8 cellular contexts compared by ENCODE assay signal in genomic region chr11:66843776-66844495, GRCh38. TPM values are rescaled to one million over a fixed set of nuclear protein-coding genes. Genes with fewer than 3 reads are reported as not detected.
A peak's percentile ranks its signal among the peaks of the same experiment; 100 is the strongest.
DNase-seq lines count a peak whose midpoint lies in the region; ATAC-seq and TF ChIP-seq lines count a peak whose summit lies in the region.

No MANE protein-coding gene starts in this region.

- peak overlapping the region; percentile 91 for H3K27ac ChIP-seq in GM23248
- H3K27ac ChIP-seq in SU-DHL-6 (ENCODE audit: low read depth, low read length), result peak overlapping the region; percentile 89
- H3K27ac ChIP-seq in foreskin keratinocyte, result peak overlapping the region; percentile 84
- H3K27ac ChIP-seq in skeletal muscle tissue (ENCODE audit: low read depth, low read length), result peak overlapping the region; percentile 92

- ATAC-seq in foreskin keratinocyte, result no peak
- no peak for ATAC-seq in sciatic nerve

- H3K9me2 ChIP-seq in GM23248 (ENCODE audit: insufficient read depth) (no peaks in the 10 kb centered on the region), SU-DHL-6 (replicated peaks; ENCODE audit: insufficient read depth, low read length) (no peaks in the 10 kb centered on the region)

- H2AFZ ChIP-seq in GM23248 (peak overlapping the region; percentile 77), SU-DHL-6 (ENCODE audit: low read depth, low read length, severe bottlenecking) (peak overlapping the region; percentile 95)

- H3K9ac ChIP-seq in GM23248 (peak overlapping the region; percentile 97), SU-DHL-6 (ENCODE audit: low read length) (peak overlapping the region; percentile 99), skeletal muscle tissue (ENCODE audit: low read depth in 1 of 3, low read length in 3 of 3) (peak overlapping the region; percentile 90 to 98 (median 96))

- intact Hi-C loops in sciatic nerve (cut with DNase I), result no loop called here

- WGBS in GM23248 (ENCODE audit: low coverage in 1 of 2, low lambda C conversion rate in 2 of 2, missing lambda C conversion rate in 2 of 2), 2 experiments, result 11 to 12% methylated on average over 14 to 16 of the region's 16 CpGs

- H3K4me1 ChIP-seq in GM23248 (ENCODE audit: insufficient read depth) (peaks cover 14% of the 10 kb centered on the region; the same call in 1 of the 2 replicates), foreskin keratinocyte (peaks cover 3% of the 10 kb centered on the region), skeletal muscle tissue (ENCODE audit: control insufficient read depth in 3 of 3, insufficient read depth in 3 of 3, low read length in 3 of 3) (peaks cover 25 to 30% (median 26%) of the 10 kb centered on the region in 3 donors)

- H4K20me1 ChIP-seq in GM23248 (ENCODE audit: insufficient read depth), result no peaks in the 10 kb centered on the region
- H4K20me1 ChIP-seq in SU-DHL-6 (ENCODE audit: low read depth, low read length), result no peaks in the 10 kb centered on the region

- H3K4me3 ChIP-seq in GM23248 (peak overlapping the region; percentile 98), SU-DHL-6 (ENCODE audit: insufficient read depth, low read length, poor library complexity, severe bottlenecking) (peak overlapping the region; percentile 89), skeletal muscle tissue (ENCODE audit: low read length in 3 of 3) (peak overlapping the region; percentile 88 to 99 (median 96))

- in situ Hi-C loops in GM23248 (cut with MboI), result loop anchor here (25.0 kb wide), 1 partner anchor 257 kb away; the partner anchor contains the start of genes CCDC87 and CCS

- H3F3A ChIP-seq in GM23248 (ENCODE audit: insufficient read depth) (no peaks in the 10 kb centered on the region), SU-DHL-6 (ENCODE audit: insufficient read depth) (0 out of 2 replicates have a peak, but pooled peaks cover 5% of the 10 kb centered on the region)

- H3K27me3 ChIP-seq in GM23248 (replicated peaks; ENCODE audit: insufficient read depth) (no peaks in the 10 kb centered on the region), SU-DHL-6 (ENCODE audit: low read length) (no peaks in the 10 kb centered on the region), foreskin keratinocyte (no peaks in the 10 kb centered on the region), skeletal muscle tissue (ENCODE audit: control insufficient read depth in 3 of 3, insufficient read depth in 3 of 3, low read length in 3 of 3) (no peaks in the 10 kb centered on the region)

- H3K79me2 ChIP-seq in GM23248 (ENCODE audit: insufficient read depth), result peaks cover 55% of the 10 kb centered on the region
- H3K79me2 ChIP-seq in SU-DHL-6 (ENCODE audit: insufficient read depth, low read length), result peaks cover 42% of the 10 kb centered on the region

- H3K36me3 ChIP-seq in GM23248 (ENCODE audit: low read depth) (no peaks in the 10 kb centered on the region), SU-DHL-6 (ENCODE audit: low read length) (no peaks in the 10 kb centered on the region), skeletal muscle tissue (ENCODE audit: control insufficient read depth in 3 of 3, insufficient read depth in 3 of 3, low read length in 3 of 3) (peaks cover 31 to 32% (median 31%) of the 10 kb centered on the region in 3 donors)

- DNase-seq in GM23248 (peak; percentile 43), foreskin keratinocyte (no peak), NCI-H2029 (lab: John Stamatoyannopoulos, UW) (no peak), sciatic nerve (ENCODE audit: low spot score) (no peak), medulla oblongata (ENCODE audit: extremely low spot score) (no peak), NCI-H1694 (lab: John Stamatoyannopoulos, UW) (no peak)

- H3K4me2 ChIP-seq in GM23248 (ENCODE audit: unreplicated experiment) (peak overlapping the region; percentile 88), SU-DHL-6 (ENCODE audit: low read depth, low read length, poor library complexity, severe bottlenecking) (peak overlapping the region; percentile 94)

- no peak for TF ChIP-seq CTCF in SU-DHL-6 (IDR thresholded peaks at IDR 0.05; ENCODE audit: insufficient read depth, low read length, poor library complexity, severe bottlenecking)
- no peak for TF ChIP-seq CTCF in foreskin keratinocyte (conservative IDR thresholded peaks at IDR 0.05)

- H3K9me3 ChIP-seq in GM23248 (ENCODE audit: low read depth) (no peaks in the 10 kb centered on the region), SU-DHL-6 (ENCODE audit: insufficient read depth, low read length) (no peaks in the 10 kb centered on the region), skeletal muscle tissue (ENCODE audit: control insufficient read depth in 3 of 3, low read length in 3 of 3) (no peaks in the 10 kb centered on the region)

RNA-seq across cellular contexts. Expression of gene RCE1, which starts 0.7 kb away (rescaled TPM):
- 10.0 and 19.2 TPM in 2 replicates for total RNA-seq in GM23248 (2014; rRNA removed; shearing (Covaris generic))
- polyA plus RNA-seq in GM23248 (2016; fragmentation: Nextera tagmentation; extraction: Ambion mirVana) (15.9 and 16.6 TPM in 2 replicates), foreskin keratinocyte (24.3 and 26.4 TPM in 2 replicates)
- total RNA-seq in foreskin keratinocyte (20.2 and 21.4 TPM in 2 replicates), skeletal muscle tissue (14.1 TPM), sciatic nerve (16.6 TPM)

RNA-seq across cellular contexts. Expression of gene LRFN4, which starts 12.9 kb away (rescaled TPM):
- total RNA-seq in GM23248 (2014; rRNA removed; shearing (Covaris generic)), result 38.3 and 42.2 TPM in 2 replicates
- polyA plus RNA-seq in GM23248 (2016; fragmentation: Nextera tagmentation; extraction: Ambion mirVana) (5.4 and 5.9 TPM in 2 replicates), foreskin keratinocyte (10.7 and 11.5 TPM in 2 replicates)
- total RNA-seq in foreskin keratinocyte (10.6 and 11.1 TPM in 2 replicates), skeletal muscle tissue (12.0 TPM), sciatic nerve (14.5 TPM)
